1 cellular context compared by ENCODE assay signal in the genomic region with DNA sequence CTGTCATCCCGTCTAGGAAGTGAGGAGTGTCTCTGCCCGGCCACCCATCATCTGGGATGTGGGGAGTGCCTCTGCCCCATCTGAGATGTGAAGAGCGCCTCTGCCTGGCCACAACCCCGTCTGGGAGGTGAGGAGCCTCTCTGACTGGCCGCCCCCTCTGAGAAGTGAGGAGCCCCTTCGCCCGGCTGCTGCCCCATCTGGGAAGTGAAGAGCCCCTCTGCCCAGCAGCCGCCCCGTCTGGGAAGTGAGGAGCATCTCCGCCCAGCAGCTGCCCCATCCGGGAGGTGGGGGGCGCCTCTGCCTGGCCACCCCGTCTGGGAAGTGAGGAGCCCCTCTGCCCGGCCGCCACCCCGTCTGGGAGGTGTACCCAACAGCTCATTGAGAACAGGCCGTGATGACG.
DNase-seq lines count a peak whose midpoint lies in the region; TF ChIP-seq lines count a peak whose summit lies in the region.
"Not testable (repeated sequence)": the region's sequence is repeated elsewhere in the genome, so short reads cannot be mapped to it uniquely, and the experiment has no call there.

No MANE protein-coding gene starts in this region.

- not testable (repeated sequence) for TF ChIP-seq CTCF in spleen (IDR thresholded peaks at IDR 0.05 in 8 of 11, conservative IDR thresholded peaks at IDR 0.05 in 3 of 11)

- peak; percentile 60 for DNase-seq in spleen

- not testable (repeated sequence) for H3K27ac ChIP-seq in spleen

- not testable (repeated sequence) for H3K36me3 ChIP-seq in spleen

- H3K9me3 ChIP-seq in spleen, result peaks cover 0 to 71% (median 48%) of the 10 kb centered on the region in 8 donors

- not testable (repeated sequence) for H3K27me3 ChIP-seq in spleen (replicated peaks in 1 of 7)

- not testable (repeated sequence) for TF ChIP-seq POLR2A in spleen (IDR thresholded peaks at IDR 0.05)

- intact Hi-C loops in spleen (cut with DNase I; ENCODE audit: low total_unique reads), result not testable (repeated sequence)

- H3K4me3 ChIP-seq in spleen, result not testable (repeated sequence)

- not testable (repeated sequence) for H3K4me1 ChIP-seq in spleen

- 82 to 98% (median 89%) methylated on average over 5 to 18 of the region's 18 CpGs for WGBS in spleen, 5 donors
